ENCODE assay signal across 9 cellular contexts in genomic region chr6:1624848-1625341, GRCh38. TPM values are rescaled to one million over a fixed set of nuclear protein-coding genes. Genes with fewer than 3 reads are reported as not detected.
DNase-seq lines count a peak whose midpoint lies in the region; ATAC-seq and TF ChIP-seq lines count a peak whose summit lies in the region.
"Had no signal": no experiment of that assay in that cellular context is flagged by ENCODE, and none has a peak within 500 bp of the region (broad histone marks: within the 10 kb centered on the region; RNA-seq: fewer than 3 reads in every experiment).

No MANE protein-coding gene starts in this region.

- intact Hi-C loops in sigmoid colon (cut with DNase I) = no loop called here

- ATAC-seq in activated naive CD8-positive, alpha-beta T cell treated with anti-CD3 and anti-CD28 coated beads, Interleukin-2, amount 50 U/mL, for 24 hours = no peak
- ATAC-seq in HG03159 (IDR thresholded peaks at IDR 0.05; ENCODE audit: unreplicated experiment) = no peak
- ATAC-seq in HG03565 (IDR thresholded peaks at IDR 0.05; ENCODE audit: unreplicated experiment) = no peak

- H3K9me3 ChIP-seq in hepatocyte (ENCODE audit: low read depth) (no peaks in the 10 kb centered on the region), sigmoid colon (no peaks in the 10 kb centered on the region)

- H3K36me3 ChIP-seq in hepatocyte (replicated peaks; ENCODE audit: insufficient read depth, low read depth) = no peaks in the 10 kb centered on the region
- no peaks in the 10 kb centered on the region for H3K36me3 ChIP-seq in sigmoid colon

- DNase-seq in NOMO-1 treated with DMSO at 0.1 percent for 48 hours (lab: John Stamatoyannopoulos, UW; ENCODE audit: unreplicated experiment) (peak; percentile 15), NOMO-1 treated with dmso at 0.1 percent for 144 hours (lab: John Stamatoyannopoulos, UW; ENCODE audit: unreplicated experiment) (no peak), hepatocyte (ENCODE audit: low spot score) (peak; percentile 42), sigmoid colon (no peak), NCI-H2081 treated with DMSO at 0.1 percent for 48 hours (lab: John Stamatoyannopoulos, UW) (no peak)
- no peak for DNase-seq in activated naive CD8-positive, alpha-beta T cell treated with anti-CD3 and anti-CD28 coated beads, Interleukin-2, amount 50 U/mL, for 24 hours

- WGBS in hepatocyte (ENCODE audit: low lambda C conversion rate, missing lambda C conversion rate) = 4% methylated on average over 41 of the region's 41 CpGs
- 10 to 66% methylated on average over 41 of the region's 41 CpGs for WGBS in sigmoid colon, 2 donors

- H3K9me2 ChIP-seq in hepatocyte (replicated peaks; ENCODE audit: insufficient read depth) = no peaks in the 10 kb centered on the region

- H3K27ac ChIP-seq in hepatocyte (no peak overlapping the region), sigmoid colon (peak overlapping the region in 1 of 4 donors; percentile 72)
- H3K27ac ChIP-seq: BLaER1 treated with 17β-estradiol and CSF1 and Interleukin-3, amounts not matched to agents 10 nM and 100 nM had no signal

- peaks cover 7% of the 10 kb centered on the region for H3K36me3 Mint-ChIP-seq in activated naive CD8-positive, alpha-beta T cell treated with anti-CD3 and anti-CD28 coated beads, Interleukin-2, amount 50 U/mL, for 24 hours (ENCODE audit: low read depth)

- peak overlapping the region; percentile 42 for H2AFZ ChIP-seq in hepatocyte

- peaks cover 99% of the 10 kb centered on the region for H3K27me3 ChIP-seq in hepatocyte
- peaks cover 45 to 100% (median 97%) of the 10 kb centered on the region in 3 donors for H3K27me3 ChIP-seq in sigmoid colon

- TF ChIP-seq CTCF in hepatocyte (IDR thresholded peaks at IDR 0.05; ENCODE audit: poor library complexity) = no peak
- TF ChIP-seq CTCF in sigmoid colon (IDR thresholded peaks at IDR 0.05) = no peak

- H3K4me3 ChIP-seq in hepatocyte (peak overlapping the region; percentile 60), sigmoid colon (peak overlapping the region; percentile 23 to 50 (median 43))

- H3K4me2 ChIP-seq in hepatocyte = peak overlapping the region; percentile 97
- H3K4me2 ChIP-seq: BLaER1 treated with 17β-estradiol and CSF1 and Interleukin-3, amounts not matched to agents 10 nM and 100 nM had no signal

- peak overlapping the region; percentile 73 for H3K4me3 Mint-ChIP-seq in activated naive CD8-positive, alpha-beta T cell treated with anti-CD3 and anti-CD28 coated beads, Interleukin-2, amount 50 U/mL, for 24 hours

- H3K4me1 Mint-ChIP-seq in activated naive CD8-positive, alpha-beta T cell treated with anti-CD3 and anti-CD28 coated beads, Interleukin-2, amount 50 U/mL, for 24 hours = peaks cover 13% of the 10 kb centered on the region

- H3K27ac Mint-ChIP-seq in activated naive CD8-positive, alpha-beta T cell treated with anti-CD3 and anti-CD28 coated beads, Interleukin-2, amount 50 U/mL, for 24 hours = no peak overlapping the region

- H3K27me3 Mint-ChIP-seq in activated naive CD8-positive, alpha-beta T cell treated with anti-CD3 and anti-CD28 coated beads, Interleukin-2, amount 50 U/mL, for 24 hours = peaks cover 63% of the 10 kb centered on the region

- H3K79me2 ChIP-seq in hepatocyte = no peaks in the 10 kb centered on the region

- TF ChIP-seq POLR2A in sigmoid colon (IDR thresholded peaks at IDR 0.05) = no peak

- TF ChIP-seq EP300 in sigmoid colon (IDR thresholded peaks at IDR 0.05) = no peak

- no peaks in the 10 kb centered on the region for H3K9me3 Mint-ChIP-seq in activated naive CD8-positive, alpha-beta T cell treated with anti-CD3 and anti-CD28 coated beads, Interleukin-2, amount 50 U/mL, for 24 hours

- no peaks in the 10 kb centered on the region for H4K20me1 ChIP-seq in hepatocyte (ENCODE audit: insufficient read depth, poor library complexity, severe bottlenecking)

- H3K4me1 ChIP-seq in hepatocyte (ENCODE audit: insufficient read depth) (peaks cover 17% of the 10 kb centered on the region), sigmoid colon (peaks cover 0 to 24% (median 23%) of the 10 kb centered on the region in 4 donors)
- H3K4me1 ChIP-seq: BLaER1 treated with 17β-estradiol and CSF1 and Interleukin-3, amounts not matched to agents 10 nM and 100 nM had no signal

RNA-seq across cellular contexts. Expression of gene FOXC1, which starts 15.2 kb away (rescaled TPM):
- total RNA-seq in hepatocyte (1.1 and 1.2 TPM in 2 replicates), sigmoid colon (1 to 10 TPM; 1.5 to 3.0 (median 1.8) TPM)
- polyA plus RNA-seq in hepatocyte (0.60 and 1.1 TPM in 2 replicates), sigmoid colon (under 1 TPM in 2 of 3 donors, not detected in 1; 0.60 to 0.70 TPM)

Comparison
In these comparisons a context has a peak if more than half of its experiments do, and no peak if none do; other contexts are left out.
1. DNase-seq: peak in NOMO-1 treated with DMSO at 0.1 percent for 48 hours (single experiment) and hepatocyte (single experiment); none in NOMO-1 treated with dmso at 0.1 percent for 144 hours (single experiment), activated naive CD8-positive, alpha-beta T cell treated with anti-CD3 and anti-CD28 coated beads, Interleukin-2, amount 50 U/mL, for 24 hours (single experiment), sigmoid colon (single experiment) and NCI-H2081 treated with DMSO at 0.1 percent for 48 hours (single experiment).